In the genomic region with DNA sequence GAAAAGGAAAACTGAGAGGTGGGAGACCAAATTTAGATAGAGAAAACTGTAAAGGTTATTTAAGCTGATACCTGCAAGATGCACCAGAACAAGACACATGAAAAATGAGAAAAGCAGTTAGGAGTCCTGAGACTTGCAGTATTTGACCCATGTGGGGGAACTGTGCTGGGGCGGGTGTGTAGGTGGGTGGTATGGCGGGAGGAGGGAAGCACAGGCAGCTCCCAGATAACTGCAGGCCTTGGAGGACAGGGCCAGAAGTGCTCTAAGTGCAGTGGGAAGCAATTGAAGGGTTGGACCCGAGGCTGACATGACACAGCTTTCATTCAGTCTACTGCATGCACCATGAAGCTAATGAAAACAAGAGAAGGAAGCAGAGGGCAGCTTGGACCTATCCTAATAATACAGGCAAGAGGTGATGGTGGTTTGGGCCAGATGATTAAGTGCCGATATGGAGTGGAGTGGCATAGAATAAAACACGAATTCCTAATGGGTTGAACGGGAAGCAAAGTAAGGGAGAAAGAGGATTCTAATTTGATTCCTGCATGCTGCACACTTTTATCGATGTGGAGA, we compare ENCODE assay signal across 11 cellular contexts. TPM values are rescaled to one million over a fixed set of nuclear protein-coding genes. Genes with fewer than 3 reads are reported as not detected.
DNase-seq lines count a peak whose midpoint lies in the region; ATAC-seq and TF ChIP-seq lines count a peak whose summit lies in the region.
"Had no signal": no experiment of that assay in that cellular context is flagged by ENCODE, and none has a peak within 500 bp of the region (broad histone marks: within the 10 kb centered on the region; RNA-seq: fewer than 3 reads in every experiment).

No MANE protein-coding gene starts in this region.

- intact Hi-C loops in left ventricle myocardium inferior (cut with micrococcal nuclease) (no loop called here), cardiac septum (cut with DNase I) (no loop called here), left lung (cut with DNase I) (no loop called here)
- intact Hi-C loops in activated T-helper 1 cell treated with anti-CD3 and anti-CD28 coated beads, Interleukin-12 subunit alpha, Interleukin-12 subunit beta, Interleukin-2, Interleukin-4 antibody, amounts not matched to agents 30 ng/mL and 10 ng/mL and 1 ng/mL, durations not matched to agents 14 hours and 24 hours and 36 hours (cut with micrococcal nuclease) = loop anchor here (10.0 kb wide), 1 partner anchor 871 kb away; no protein-coding TSS in a partner anchor

- H3K27me3 ChIP-seq in left ventricle myocardium inferior (ENCODE audit: low read depth) (peaks cover 22% of the 10 kb centered on the region), left lung (peaks cover 0 to 5% of the 10 kb centered on the region in 2 donors)

- H3K9me3 Mint-ChIP-seq in activated T-helper 1 cell treated with anti-CD3 and anti-CD28 coated beads, Interleukin-12 subunit alpha, Interleukin-12 subunit beta, Interleukin-2, Interleukin-4 antibody, amounts not matched to agents 30 ng/mL and 10 ng/mL and 1 ng/mL, durations not matched to agents 14 hours and 24 hours and 36 hours = no peaks in the 10 kb centered on the region

- no peaks in the 10 kb centered on the region for H3K27me3 Mint-ChIP-seq in activated T-helper 1 cell treated with anti-CD3 and anti-CD28 coated beads, Interleukin-12 subunit alpha, Interleukin-12 subunit beta, Interleukin-2, Interleukin-4 antibody, amounts not matched to agents 30 ng/mL and 10 ng/mL and 1 ng/mL, durations not matched to agents 14 hours and 24 hours and 36 hours (ENCODE audit: insufficient read depth)
- H3K27me3 Mint-ChIP-seq: CD4-positive, CD25-positive, alpha-beta regulatory T cell had no signal

- DNase-seq in left ventricle myocardium inferior (no peak), cardiac septum (ENCODE audit: low spot score) (no peak), left lung (no peak), cerebellum (ENCODE audit: low spot score) (no peak), A172 (ENCODE audit: low spot score) (no peak)
- no peak for DNase-seq in activated T-helper 1 cell treated with anti-CD3 and anti-CD28 coated beads, Interleukin-12 subunit alpha, Interleukin-12 subunit beta, Interleukin-2, Interleukin-4 antibody, amounts not matched to agents 30 ng/mL and 10 ng/mL and 1 ng/mL, durations not matched to agents 14 hours and 24 hours and 36 hours (ENCODE audit: low spot score)
- DNase-seq in effector CD4-positive, alpha-beta T cell = no peak
- DNase-seq: activated gamma-delta T cell had no signal

- H3K9me3 ChIP-seq in left ventricle myocardium inferior (replicated peaks) (no peaks in the 10 kb centered on the region), left lung (no peaks in the 10 kb centered on the region)

- no peak for TF ChIP-seq CTCF in left ventricle myocardium inferior (IDR thresholded peaks at IDR 0.05; ENCODE audit: borderline replicate concordance)
- TF ChIP-seq CTCF in left lung (IDR thresholded peaks at IDR 0.05) = no peak

- H3K36me3 ChIP-seq in left ventricle myocardium inferior (no peaks in the 10 kb centered on the region), left lung (no peaks in the 10 kb centered on the region)

- H3K4me3 ChIP-seq in left ventricle myocardium inferior (peak overlapping the region; percentile 62), left lung (peak overlapping the region in 1 of 2 donors; percentile 26)

- no peak overlapping the region for H3K27ac Mint-ChIP-seq in activated T-helper 1 cell treated with anti-CD3 and anti-CD28 coated beads, Interleukin-12 subunit alpha, Interleukin-12 subunit beta, Interleukin-2, Interleukin-4 antibody, amounts not matched to agents 30 ng/mL and 10 ng/mL and 1 ng/mL, durations not matched to agents 14 hours and 24 hours and 36 hours
- H3K27ac Mint-ChIP-seq: CD4-positive, CD25-positive, alpha-beta regulatory T cell had no signal

- H3K4me1 ChIP-seq in left ventricle myocardium inferior (no peaks in the 10 kb centered on the region), left lung (no peaks in the 10 kb centered on the region)

- no peak overlapping the region for H3K27ac ChIP-seq in left ventricle myocardium inferior (replicated peaks)
- no peak overlapping the region for H3K27ac ChIP-seq in left lung

- peak overlapping the region; percentile 65 for H3K4me3 Mint-ChIP-seq in activated T-helper 1 cell treated with anti-CD3 and anti-CD28 coated beads, Interleukin-12 subunit alpha, Interleukin-12 subunit beta, Interleukin-2, Interleukin-4 antibody, amounts not matched to agents 30 ng/mL and 10 ng/mL and 1 ng/mL, durations not matched to agents 14 hours and 24 hours and 36 hours

- ATAC-seq in left lung (peak; percentile 27), HG02840 (IDR thresholded peaks at IDR 0.05; ENCODE audit: low FRiP score, unreplicated experiment) (no peak)

- H3K36me3 Mint-ChIP-seq in activated T-helper 1 cell treated with anti-CD3 and anti-CD28 coated beads, Interleukin-12 subunit alpha, Interleukin-12 subunit beta, Interleukin-2, Interleukin-4 antibody, amounts not matched to agents 30 ng/mL and 10 ng/mL and 1 ng/mL, durations not matched to agents 14 hours and 24 hours and 36 hours (ENCODE audit: low read depth) = no peaks in the 10 kb centered on the region
- H3K36me3 Mint-ChIP-seq: CD4-positive, CD25-positive, alpha-beta regulatory T cell had no signal

- no peaks in the 10 kb centered on the region for H3K4me1 Mint-ChIP-seq in activated T-helper 1 cell treated with anti-CD3 and anti-CD28 coated beads, Interleukin-12 subunit alpha, Interleukin-12 subunit beta, Interleukin-2, Interleukin-4 antibody, amounts not matched to agents 30 ng/mL and 10 ng/mL and 1 ng/mL, durations not matched to agents 14 hours and 24 hours and 36 hours (ENCODE audit: low read depth)

RNA-seq across cellular contexts. Expression of gene ANO3, which starts 48.0 kb away (rescaled TPM):
- total RNA-seq in left ventricle myocardium inferior = not detected
- not detected for total RNA-seq in cardiac septum
- total RNA-seq in activated T-helper 1 cell treated with anti-CD3 and anti-CD28 coated beads, Interleukin-12 subunit alpha, Interleukin-12 subunit beta, Interleukin-2, Interleukin-4 antibody, amounts not matched to agents 30 ng/mL and 10 ng/mL and 1 ng/mL, durations not matched to agents 14 hours and 24 hours and 36 hours = not detected in 2 replicates
- total RNA-seq in left lung = under 1 TPM; 0.31 to 0.67 TPM
- total RNA-seq in cerebellum = 0.45 TPM
- 1.5 and 1.7 TPM in 2 replicates for total RNA-seq in A172 (2014; rRNA removed; shearing (Covaris generic))
- total RNA-seq: CD4-positive, CD25-positive, alpha-beta regulatory T cell; LHCN-M2 had no signal
